ENCODE assay signal across 36 cellular contexts in the genomic region with DNA sequence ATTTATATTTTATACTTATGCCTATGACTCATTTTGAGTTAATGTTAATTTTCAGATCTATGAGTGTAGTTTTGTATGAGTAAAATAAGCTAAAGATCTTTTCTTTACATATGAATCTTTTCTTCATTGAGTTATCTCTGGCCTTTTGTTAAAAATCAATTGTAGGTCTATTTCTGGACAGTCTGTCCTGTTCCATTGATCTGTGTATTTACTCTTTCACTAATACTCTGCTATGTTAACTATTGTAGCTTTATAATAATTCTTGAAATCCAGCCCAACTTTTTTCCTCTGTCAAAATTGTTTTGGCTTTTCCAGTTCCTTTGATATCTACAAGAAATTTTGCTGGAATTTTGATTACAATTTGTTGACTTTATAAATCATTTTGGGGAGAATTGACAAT.
"Had no signal": no experiment of that assay in that cellular context is flagged by ENCODE, and none has a peak within 500 bp of the region (broad histone marks: within the 10 kb centered on the region; RNA-seq: fewer than 3 reads in every experiment).

No MANE protein-coding gene starts in this region.

- H3K27me3 ChIP-seq: MG63 had no signal

- H3K4me3 ChIP-seq: MG63 had no signal

- H3K9me3 ChIP-seq: MG63 had no signal

- H3K27ac ChIP-seq: KMS-11 had no signal

- H3K9ac ChIP-seq: KMS-11 had no signal

- DNase-seq: Karpas-422, Kasumi-1, KG1, MG63, MM.1S, MV-4-11, NCI-H1048, NCI-H1092, NCI-H1092 treated with DMSO at 0.1 percent for 48 hours, NCI-H1105, NCI-H1105 treated with DMSO at 0.1 percent for 48 hours, NCI-H1417, NCI-H1417 treated with DMSO at 0.1 percent for 48 hours, NCI-H1436, NCI-H1436 treated with DMSO at 0.1 percent for 48 hours, NCI-H146, NCI-H1694, NCI-H1694 treated with DMSO at 0.1 percent for 48 hours, NCI-H187, NCI-H187 treated with DMSO at 0.1 percent for 48 hours, NCI-H1930, NCI-H2029, NCI-H2029 treated with DMSO at 0.1 percent for 48 hours, NCI-H2081, NCI-H2081 treated with DMSO at 0.1 percent for 48 hours, NCI-H2107, NCI-H2171, NCI-H2171 treated with DMSO at 0.1 percent for 48 hours, NCI-H2227 treated with DMSO at 0.1 percent for 48 hours, NCI-H226, NCI-H345, NCI-H446, NCI-H446 treated with DMSO at 0.1 percent for 48 hours, NCI-H510A, NCI-H510A treated with DMSO at 0.1 percent for 48 hours had no signal

- H3K36me3 ChIP-seq: MG63 had no signal

- H3K4me2 ChIP-seq: KMS-11 had no signal
